In the genomic region with DNA sequence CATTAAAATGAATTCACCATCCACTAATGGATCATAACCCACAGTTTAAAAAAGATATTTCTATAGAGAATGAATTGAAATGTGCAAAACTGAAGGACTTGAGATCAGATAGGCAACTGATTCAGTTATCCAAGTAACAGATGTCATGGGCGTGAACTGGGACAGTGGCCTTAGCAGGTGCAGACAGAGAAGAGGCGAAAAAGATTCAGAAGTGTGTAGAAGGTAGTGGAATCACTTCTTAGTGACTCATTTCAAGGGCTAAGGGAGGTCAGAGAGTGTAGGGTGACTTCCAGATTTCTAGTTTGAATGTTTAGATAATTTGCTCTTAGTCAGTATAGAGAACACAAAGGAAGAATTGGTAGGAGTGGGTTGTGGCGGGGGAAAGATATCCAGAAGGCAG, we compare ENCODE assay signal across 15 cellular contexts.
DNase-seq lines count a peak whose midpoint lies in the region; ATAC-seq and TF ChIP-seq lines count a peak whose summit lies in the region.
"Had no signal": no experiment of that assay in that cellular context is flagged by ENCODE, and none has a peak within 500 bp of the region (broad histone marks: within the 10 kb centered on the region; RNA-seq: fewer than 3 reads in every experiment).

No MANE protein-coding gene starts in this region.

- TF ChIP-seq CTCF in GM12865 (IDR thresholded peaks at IDR 0.05; ENCODE audit: insufficient read depth, low read depth, low read length, missing control alignments) (no peak), GM20000 (IDR thresholded peaks at IDR 0.05; ENCODE audit: extremely low read depth, missing control alignments) (no peak), epithelial cell of esophagus (IDR thresholded peaks at IDR 0.05; ENCODE audit: insufficient read depth, low read depth, low read length, missing control alignments) (no peak), A673 (conservative IDR thresholded peaks at IDR 0.05; ENCODE audit: low read depth, low read length) (no peak)

- no peak overlapping the region for H3K4me3 ChIP-seq in GM12865 (ENCODE audit: low read depth, low read length)
- no peak overlapping the region for H3K4me3 ChIP-seq in epithelial cell of esophagus (ENCODE audit: low read length)
- no peak overlapping the region for H3K4me3 ChIP-seq in A673 (ENCODE audit: low read depth, low read length, poor library complexity, severe bottlenecking)
- H3K4me3 ChIP-seq: BLaER1, PC-9 had no signal

- POLR2A ChIA-PET in A673 (lab: Charles Lee; ENCODE audit: low non-redundant PET) = no interaction called here

- peak; percentile 49 for DNase-seq in GM12865 (ENCODE audit: low read depth)
- peak; percentile 6 for DNase-seq in GM20000 (ENCODE audit: low spot score)
- peak; percentile 21 for DNase-seq in epithelial cell of esophagus (ENCODE audit: low read depth)
- no peak for DNase-seq in A673 (ENCODE audit: low spot score)
- no peak for DNase-seq in central memory CD4-positive, alpha-beta T cell
- DNase-seq: activated CD4-positive, alpha-beta memory T cell treated with anti-CD3 and anti-CD28 coated beads, Interleukin-2, amount 10 ng/mL, durations not matched to agents 7 days and 5 days; activated naive CD4-positive, alpha-beta T cell; midbrain; NCI-H446; PC-9; posterior cingulate gyrus had no signal

- H3K27ac ChIP-seq in A673 (ENCODE audit: low read depth, low read length, poor library complexity, severe bottlenecking) = no peak overlapping the region
- H3K27ac ChIP-seq: BLaER1, PC-9 had no signal

- H3K4me1 ChIP-seq in A673 (ENCODE audit: insufficient read depth, low read length, poor library complexity, severe bottlenecking) = no peaks in the 10 kb centered on the region
- H3K4me1 ChIP-seq: BLaER1 had no signal

- CTCF ChIA-PET in A673 (lab: Charles Lee) = no interaction called here

- no peaks in the 10 kb centered on the region for H3K36me3 ChIP-seq in A673 (ENCODE audit: insufficient read depth, low read length, poor library complexity, severe bottlenecking)

- intact Hi-C loops in A673 (cut with micrococcal nuclease; ENCODE audit: unreplicated experiment) = loop anchor here (5.0 to 10.0 kb wide), 3 partner anchors 402 to 702 kb away; no protein-coding TSS in a partner anchor

- ATAC-seq in HG03175 (IDR thresholded peaks at IDR 0.05; ENCODE audit: unreplicated experiment) (peak; percentile 54), HG03159 (IDR thresholded peaks at IDR 0.05; ENCODE audit: unreplicated experiment) (no peak), HG03139 (IDR thresholded peaks at IDR 0.05; ENCODE audit: unreplicated experiment) (no peak)

- no TSS peak for BruUV-seq in A673 (replicated peaks; lab: Mats Ljungman, UMichigan)

- H3K9me3 ChIP-seq in A673 (ENCODE audit: low read depth, low read length, poor library complexity, severe bottlenecking) = no peaks in the 10 kb centered on the region

- no peaks in the 10 kb centered on the region for H3K27me3 ChIP-seq in A673 (replicated peaks; ENCODE audit: insufficient read depth, low read depth, low read length, poor library complexity)
- H3K27me3 ChIP-seq: BLaER1 had no signal

Comparison
In these comparisons a context has a peak if more than half of its experiments do, and no peak if none do; other contexts are left out.
1. DNase-seq: peak in GM12865 (single experiment), GM20000 (single experiment) and epithelial cell of esophagus (single experiment); none in A673 (single experiment) and central memory CD4-positive, alpha-beta T cell (single experiment).